ENCODE assay signal across 21 cellular contexts in genomic region chrX:22987452-22987851, GRCh38. TPM values are rescaled to one million over a fixed set of nuclear protein-coding genes. Genes with fewer than 3 reads are reported as not detected.
A peak's percentile ranks its signal among the peaks of the same experiment; 100 is the strongest.
DNase-seq lines count a peak whose midpoint lies in the region; ATAC-seq and TF ChIP-seq lines count a peak whose summit lies in the region.
"Had no signal": no experiment of that assay in that cellular context is flagged by ENCODE, and none has a peak within 500 bp of the region (broad histone marks: within the 10 kb centered on the region; RNA-seq: fewer than 3 reads in every experiment).

No MANE protein-coding gene starts in this region.

- H3K4me3 ChIP-seq in astrocyte of the spinal cord (ENCODE audit: low read depth, low read length) (no peak overlapping the region), mesenchymal stem cell (ENCODE audit: insufficient read depth in 1 of 2, low read depth in 1 of 2, low read length in 2 of 2) (no peak overlapping the region)
- H3K4me3 ChIP-seq: MG63, Peyer's patch had no signal

- no peak overlapping the region for H2BK15ac ChIP-seq in mesenchymal stem cell (ENCODE audit: low read depth, poor library complexity, severe bottlenecking)

- DNase-seq in Daoy (ENCODE audit: low read depth) (peak; percentile 8), M059J (ENCODE audit: low read depth) (peak; percentile 18), astrocyte of the spinal cord (ENCODE audit: low read depth, low spot score) (peak; percentile 23), mesenchymal stem cell (peak; percentile 60), NCI-H1436 (lab: John Stamatoyannopoulos, UW) (no peak), T-helper 2 cell (no peak), SW480 (ENCODE audit: low spot score) (no peak)
- DNase-seq: CD4-positive, CD25-positive, alpha-beta regulatory T cell; DMS79 treated with DMSO at 0.1 percent for 48 hours; Karpas-422; MG63; NCI-H1417; NCI-H187; NCI-H510A treated with DMSO at 0.1 percent for 48 hours; NCI-H774; NK-92 treated with Interleukin-12 subunit alpha and Interleukin-12 subunit beta, amount 100 ng/mL, for 24 hours; Peyer's patch had no signal

- H3K79me1 ChIP-seq in mesenchymal stem cell (replicated peaks; ENCODE audit: low read length, poor library complexity, severe bottlenecking), result no peaks in the 10 kb centered on the region

- no peak overlapping the region for H3K4ac ChIP-seq in mesenchymal stem cell (ENCODE audit: low read depth in 1 of 2, low read length in 2 of 2)

- no peak overlapping the region for H3K27ac ChIP-seq in mesenchymal stem cell (ENCODE audit: low read length, poor library complexity, severe bottlenecking)
- H3K27ac ChIP-seq: Peyer's patch had no signal

- H3K9me3 ChIP-seq in mesenchymal stem cell (ENCODE audit: control insufficient read depth, low read length), result no peaks in the 10 kb centered on the region
- H3K9me3 ChIP-seq: MG63, Peyer's patch had no signal

- no peak overlapping the region for H2BK12ac ChIP-seq in mesenchymal stem cell (ENCODE audit: low read length in 2 of 2)

- ATAC-seq in GM19397 (IDR thresholded peaks at IDR 0.05; ENCODE audit: unreplicated experiment), result no peak
- ATAC-seq: SK-N-SH treated with all-trans-retinoic acid at 6 μM for 48 hours had no signal

- H4K91ac ChIP-seq in mesenchymal stem cell (ENCODE audit: low read length), result no peak overlapping the region

- H3K18ac ChIP-seq in mesenchymal stem cell (ENCODE audit: low read depth in 1 of 2, low read length in 2 of 2), result no peak overlapping the region

- no peak overlapping the region for H2AFZ ChIP-seq in mesenchymal stem cell (ENCODE audit: low read depth, low read length)

- no peak overlapping the region for H2BK120ac ChIP-seq in mesenchymal stem cell (ENCODE audit: low read depth, low read length)

- TF ChIP-seq CTCF in astrocyte of the spinal cord (IDR thresholded peaks at IDR 0.05; ENCODE audit: low read depth, low read length), result no peak

- no CpG with 5 or more reads among the region's 1 CpG for WGBS in mesenchymal stem cell

- in situ Hi-C loops in astrocyte of the spinal cord (cut with HindIII; ENCODE audit: low sequenced_read_pairs), result no loop called here

- peaks cover 0 to 4% of the 10 kb centered on the region in 2 experiments for H3K27me3 ChIP-seq in mesenchymal stem cell (ENCODE audit: control insufficient read depth in 1 of 2, insufficient read depth in 1 of 2, low read length in 2 of 2)
- H3K27me3 ChIP-seq: MG63, Peyer's patch had no signal

- H3K4me1 ChIP-seq in mesenchymal stem cell (ENCODE audit: control insufficient read depth, insufficient read depth, low read depth, low read length), result no peaks in the 10 kb centered on the region
- H3K4me1 ChIP-seq: Peyer's patch had no signal

- H3K14ac ChIP-seq in mesenchymal stem cell (ENCODE audit: low read length in 2 of 2), result no peak overlapping the region

- H2AK5ac ChIP-seq in mesenchymal stem cell (ENCODE audit: low read length, severe bottlenecking), result no peak overlapping the region

- H3K4me2 ChIP-seq in mesenchymal stem cell (ENCODE audit: low read length, poor library complexity, severe bottlenecking), result no peak overlapping the region

- H2BK5ac ChIP-seq in mesenchymal stem cell (ENCODE audit: low read depth, low read length, poor library complexity, severe bottlenecking), result no peak overlapping the region

- H3K23ac ChIP-seq in mesenchymal stem cell (ENCODE audit: low read length in 2 of 2), result no peak overlapping the region

- H3K9ac ChIP-seq in mesenchymal stem cell (ENCODE audit: low read length), result no peak overlapping the region

- H3K36me3 ChIP-seq in mesenchymal stem cell (ENCODE audit: control insufficient read depth in 1 of 2, insufficient read depth in 2 of 2, low read depth in 1 of 2, low read length in 2 of 2), result no peaks in the 10 kb centered on the region
- H3K36me3 ChIP-seq: MG63, Peyer's patch had no signal

- no peak overlapping the region for H4K8ac ChIP-seq in mesenchymal stem cell (ENCODE audit: low read length)

RNA-seq across cellular contexts. Expression of gene DDX53, which starts 12.3 kb away (rescaled TPM):
- total RNA-seq in Daoy (2014; rRNA removed; shearing (Covaris generic)), result 1.3 and 1.7 TPM in 2 replicates
- 0.81 and 1.6 TPM in 2 replicates for total RNA-seq in M059J (2014; rRNA removed; shearing (Covaris generic))
- not detected for polyA plus RNA-seq in mesenchymal stem cell (2013, experiment 1 of 2)
- not detected for polyA plus RNA-seq in mesenchymal stem cell (2013, experiment 2 of 2)
- total RNA-seq: CD4-positive, CD25-positive, alpha-beta regulatory T cell; H1; Peyer's patch had no signal
- polyA plus RNA-seq: BJ; CD4-positive, CD25-positive, alpha-beta regulatory T cell; H1 had no signal

Comparison
In these comparisons a context has a peak if more than half of its experiments do, and no peak if none do; other contexts are left out.
1. DNase-seq: peak in Daoy (single experiment), M059J (single experiment), astrocyte of the spinal cord (single experiment) and mesenchymal stem cell (single experiment); none in NCI-H1436 (single experiment), T-helper 2 cell (0 of 5) and SW480 (single experiment).